In genomic region chr1:6292134-6292533, GRCh38 we compare ENCODE assay signal across 21 cellular contexts. TPM values are rescaled to one million over a fixed set of nuclear protein-coding genes. Genes with fewer than 3 reads are reported as not detected.
"Had no signal": no experiment of that assay in that cellular context is flagged by ENCODE, and none has a peak within 500 bp of the region (broad histone marks: within the 10 kb centered on the region; RNA-seq: fewer than 3 reads in every experiment).

No MANE protein-coding gene starts in this region.

- H3K4me2 ChIP-seq: hepatocyte had no signal

- H3K36me3 ChIP-seq: right lobe of liver, thyroid gland had no signal

- H3K27ac ChIP-seq: ascending aorta, gastroesophageal sphincter, hepatocyte, right lobe of liver, thyroid gland had no signal

- H3K27me3 ChIP-seq: ascending aorta, gastroesophageal sphincter, hepatocyte, right lobe of liver, spleen, thyroid gland had no signal

- H2AFZ ChIP-seq: hepatocyte had no signal

- H3K4me1 ChIP-seq: right lobe of liver had no signal

- H3K9me3 ChIP-seq: ascending aorta, gastroesophageal sphincter, mucosa of descending colon, right lobe of liver, spleen, thyroid gland had no signal

- H3K27me3 Mint-ChIP-seq: activated B cell treated with CpG ODN at 0.5 μM for 24 hours; naive thymus-derived CD8-positive, alpha-beta T cell; progenitor cell of endocrine pancreas had no signal

- H3K27ac Mint-ChIP-seq: activated B cell treated with CpG ODN at 0.5 μM for 24 hours; activated naive CD4-positive, alpha-beta T cell treated with anti-CD3 and anti-CD28 coated beads for 36 hours; progenitor cell of endocrine pancreas had no signal

- ATAC-seq: gastroesophageal sphincter; left lobe of liver; mucosa of descending colon; naive thymus-derived CD8-positive, alpha-beta T cell; right lobe of liver had no signal

- H3K4me3 ChIP-seq: ascending aorta, gastroesophageal sphincter, hepatocyte, mucosa of descending colon, right lobe of liver, spleen, thyroid gland had no signal

- H3K4me3 Mint-ChIP-seq: activated B cell treated with CpG ODN at 0.5 μM for 24 hours; activated naive CD4-positive, alpha-beta T cell treated with anti-CD3 and anti-CD28 coated beads for 36 hours; naive thymus-derived CD8-positive, alpha-beta T cell had no signal

- H3K9me3 Mint-ChIP-seq: activated B cell treated with CpG ODN at 0.5 μM for 24 hours; activated naive CD4-positive, alpha-beta T cell treated with anti-CD3 and anti-CD28 coated beads for 36 hours; naive thymus-derived CD8-positive, alpha-beta T cell had no signal

- DNase-seq: activated B cell treated with CpG ODN at 0.5 μM for 24 hours; activated CD4-positive, alpha-beta T cell treated with anti-CD3 and anti-CD28 coated beads for 48 hours; activated CD8-positive, alpha-beta memory T cell treated with anti-CD3 and anti-CD28 coated beads, Interleukin-2, amount 50 U/mL, for 48 hours; activated naive CD4-positive, alpha-beta T cell treated with anti-CD3 and anti-CD28 coated beads for 36 hours; mammary epithelial cell; mucosa of descending colon; naive thymus-derived CD8-positive, alpha-beta T cell; right lobe of liver; spleen; T-helper 2 cell; thyroid gland had no signal

RNA-seq across cellular contexts. Expression of gene HES3, which starts 48.2 kb away (rescaled TPM):
- total RNA-seq: activated B cell treated with CpG ODN at 0.5 μM for 24 hours; activated naive CD4-positive, alpha-beta T cell treated with anti-CD3 and anti-CD28 coated beads for 36 hours; ascending aorta; bronchial epithelial cell; gastroesophageal sphincter; hepatocyte; left lobe of liver; mammary epithelial cell; mucosa of descending colon; naive thymus-derived CD8-positive, alpha-beta T cell; omental fat pad; progenitor cell of endocrine pancreas; right lobe of liver; spleen; thyroid gland; urinary bladder had no signal
- polyA plus RNA-seq: esophagus; hepatocyte; keratinocyte; mammary epithelial cell; naive thymus-derived CD8-positive, alpha-beta T cell; spleen; urinary bladder had no signal
